8 cellular contexts compared by ENCODE assay signal in the genomic region with DNA sequence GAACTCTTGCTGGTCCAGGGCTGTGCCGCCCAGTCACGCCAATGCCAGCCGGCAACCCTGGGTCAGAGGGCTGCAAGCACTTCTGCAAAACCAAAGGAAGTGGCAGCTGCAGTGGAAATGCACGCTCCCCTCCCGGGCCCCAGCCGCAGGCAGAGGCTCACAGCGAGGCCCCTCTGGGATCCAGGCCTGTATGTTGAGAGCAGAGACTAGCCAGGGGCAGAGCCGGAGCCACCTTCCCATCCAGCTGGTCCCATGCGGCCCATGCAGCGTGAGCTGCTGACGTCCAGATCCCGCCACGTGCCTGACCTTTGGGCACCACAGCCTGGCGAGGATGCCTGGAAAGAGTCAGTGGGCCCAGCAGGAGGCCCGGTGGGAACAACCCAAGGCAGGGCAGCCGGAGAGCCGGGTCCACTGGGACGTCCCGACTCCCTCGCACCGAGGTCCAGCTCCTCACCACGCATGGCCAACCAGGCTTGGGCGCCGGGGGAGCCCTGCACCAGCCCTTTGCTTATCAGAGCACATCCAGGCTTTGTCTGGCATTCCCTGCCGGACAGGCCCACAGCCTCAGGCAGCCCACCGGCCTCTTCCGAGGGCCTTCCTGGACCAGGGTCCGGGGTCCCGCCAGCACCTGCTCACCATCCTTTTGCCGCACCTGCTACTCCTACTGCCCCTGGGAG. TPM values are rescaled to one million over a fixed set of nuclear protein-coding genes. Genes with fewer than 3 reads are reported as not detected.
DNase-seq lines count a peak whose midpoint lies in the region; ATAC-seq and TF ChIP-seq lines count a peak whose summit lies in the region.

No MANE protein-coding gene starts in this region.

- H3K27me3 Mint-ChIP-seq in activated naive CD8-positive, alpha-beta T cell: no peaks in the 10 kb centered on the region

- H3K27me3 ChIP-seq in lung (ENCODE audit: control insufficient read depth, insufficient read depth) (no peaks in the 10 kb centered on the region), WERI-Rb-1 (ENCODE audit: insufficient read depth, low read depth, severe bottlenecking) (no peaks in the 10 kb centered on the region)

- no peaks in the 10 kb centered on the region for H3K9me3 Mint-ChIP-seq in activated naive CD8-positive, alpha-beta T cell (ENCODE audit: low read depth)

- no peaks in the 10 kb centered on the region for H3K36me3 Mint-ChIP-seq in activated naive CD8-positive, alpha-beta T cell

- H3K4me1 Mint-ChIP-seq in activated naive CD8-positive, alpha-beta T cell (ENCODE audit: low read depth): peaks cover 57% of the 10 kb centered on the region

- WGBS in lung, 2 donors: 24 to 45% methylated on average over 29 to 30 of the region's 30 CpGs
- 67% methylated on average over 30 of the region's 30 CpGs for WGBS in urinary bladder

- H3K4me1 ChIP-seq in lung (ENCODE audit: control insufficient read depth in 2 of 2, insufficient read depth in 2 of 2, low read length in 2 of 2) (peaks cover 0 to 29% of the 10 kb centered on the region in 2 donors), urinary bladder (ENCODE audit: insufficient read depth) (no peaks in the 10 kb centered on the region)

- H3K4me3 ChIP-seq in lung: no peak overlapping the region
- peak overlapping the region; percentile 12 for H3K4me3 ChIP-seq in urinary bladder (ENCODE audit: low read depth, low read length)
- no peak overlapping the region for H3K4me3 ChIP-seq in WERI-Rb-1 (ENCODE audit: low read depth, low read length)

- H3K9me3 ChIP-seq in lung (ENCODE audit: control insufficient read depth in 2 of 2, insufficient read depth in 1 of 2, low read length in 1 of 2): no peaks in the 10 kb centered on the region
- H3K9me3 ChIP-seq in WERI-Rb-1 (ENCODE audit: severe bottlenecking): no peaks in the 10 kb centered on the region

- no peaks in the 10 kb centered on the region for H3K36me3 ChIP-seq in lung (ENCODE audit: control insufficient read depth in 2 of 2, insufficient read depth in 2 of 2, low read length in 2 of 2)
- no peaks in the 10 kb centered on the region for H3K36me3 ChIP-seq in urinary bladder (ENCODE audit: insufficient read depth)
- no peaks in the 10 kb centered on the region for H3K36me3 ChIP-seq in WERI-Rb-1

- H3K27ac ChIP-seq in lung (ENCODE audit: low read depth in 1 of 2, low read length in 1 of 2): peak overlapping the region; percentile 14 to 87
- H3K27ac ChIP-seq in urinary bladder (ENCODE audit: low read depth): no peak overlapping the region
- H3K27ac ChIP-seq in WERI-Rb-1: no peak overlapping the region

- H3K4me3 Mint-ChIP-seq in activated naive CD8-positive, alpha-beta T cell: peak overlapping the region; percentile 92

- DNase-seq in activated naive CD4-positive, alpha-beta T cell treated with Interleukin-2 at 50 U/mL for 16 hours: peak; percentile 39
- no peak for DNase-seq in activated naive CD4-positive, alpha-beta T cell treated with anti-CD3 and anti-CD28 coated beads, Interleukin-2, amount 50 U/mL, for 16 hours
- DNase-seq in lung (ENCODE audit: low spot score): no peak
- DNase-seq in NCI-H1694 (lab: John Stamatoyannopoulos, UW): no peak
- DNase-seq in WERI-Rb-1: no peak
- DNase-seq in NCI-H146 (lab: John Stamatoyannopoulos, UW): no peak

- peak overlapping the region; percentile 99 for H3K27ac Mint-ChIP-seq in activated naive CD8-positive, alpha-beta T cell

- ATAC-seq in lung (ENCODE audit: insufficient read depth, low FRiP score): no peak

- TF ChIP-seq CTCF in lung (IDR thresholded peaks at IDR 0.05; ENCODE audit: control extremely low read depth, extremely low read depth) (no peak), WERI-Rb-1 (IDR thresholded peaks at IDR 0.05; ENCODE audit: low read depth, low read length) (no peak)

RNA-seq across cellular contexts. Expression of a gene that starts 4.3 kb away (rescaled TPM):
- total RNA-seq in lung (1 to 10 TPM; 4.4 to 6.9 TPM), urinary bladder (1.7 TPM)
- polyA plus RNA-seq in lung (10 to 100 TPM in 1 of 2 donors, 1 to 10 TPM in 1; 2.3 to 19.5 TPM), urinary bladder (1.3 TPM)

RNA-seq across cellular contexts. Expression of a gene that starts 40.0 kb away (rescaled TPM):
- total RNA-seq in lung (1 to 10 TPM; 7.5 to 8.4 TPM), urinary bladder (20.4 TPM)
- polyA plus RNA-seq in lung (1 to 10 TPM; 8.0 to 9.8 TPM), urinary bladder (9.4 TPM)

Comparison
In these comparisons a context has a peak if more than half of its experiments do, and no peak if none do; other contexts are left out.
1. H3K27ac ChIP-seq: peak in lung (2 of 2); none in urinary bladder (single experiment) and WERI-Rb-1 (single experiment).